ENCODE assay signal across 8 cellular contexts in genomic region chr5:154811653-154812465, GRCh38. TPM values are rescaled to one million over a fixed set of nuclear protein-coding genes. Genes with fewer than 3 reads are reported as not detected.
A peak's percentile ranks its signal among the peaks of the same experiment; 100 is the strongest.
DNase-seq lines count a peak whose midpoint lies in the region; ATAC-seq and TF ChIP-seq lines count a peak whose summit lies in the region.

No MANE protein-coding gene starts in this region.

- TF ChIP-seq CTCF in prostate gland (IDR thresholded peaks at IDR 0.05): peak; percentile 40 to 90 (median 70)

- no peaks in the 10 kb centered on the region for H3K4me1 ChIP-seq in prostate gland (replicated peaks)
- no peaks in the 10 kb centered on the region for H3K4me1 ChIP-seq in aorta (ENCODE audit: control insufficient read depth in 1 of 2, insufficient read depth in 2 of 2, low read length in 2 of 2)

- peaks cover 95% of the 10 kb centered on the region for H3K36me3 ChIP-seq in SK-N-MC (ENCODE audit: insufficient read depth, low read length)
- H3K36me3 ChIP-seq in prostate gland: no peaks in the 10 kb centered on the region
- H3K36me3 ChIP-seq in aorta (ENCODE audit: control insufficient read depth in 1 of 2, insufficient read depth in 2 of 2, low read length in 1 of 2): peaks cover 2 to 10% of the 10 kb centered on the region in 2 donors

- peak; percentile 80 for ATAC-seq in aorta (ENCODE audit: low FRiP score)

- H3K9me3 ChIP-seq in SK-N-MC (ENCODE audit: low read depth, low read length) (no peaks in the 10 kb centered on the region), prostate gland (no peaks in the 10 kb centered on the region), aorta (ENCODE audit: control insufficient read depth, low read length) (no peaks in the 10 kb centered on the region)

- no peak overlapping the region for H3K9ac ChIP-seq in SK-N-MC (ENCODE audit: insufficient read length)

- H3K4me3 ChIP-seq in SK-N-MC (no peak overlapping the region), prostate gland (no peak overlapping the region), aorta (ENCODE audit: low read length in 2 of 2) (no peak overlapping the region)

- no peaks in the 10 kb centered on the region for H3K27me3 ChIP-seq in prostate gland (replicated peaks; ENCODE audit: insufficient read depth)
- no peaks in the 10 kb centered on the region for H3K27me3 ChIP-seq in aorta (ENCODE audit: control insufficient read depth in 1 of 2, insufficient read depth in 2 of 2, low read length in 1 of 2)

- TF ChIP-seq POLR2A in prostate gland (IDR thresholded peaks at IDR 0.05): no peak

- intact Hi-C loops in head of caudate nucleus (cut with DNase I) (loop anchor here (5.0 kb wide), 2 partner anchors 55 to 160 kb away; partner anchors contain the start of gene LARP1), prostate gland (cut with DNase I) (loop anchor here (2.0 to 10.0 kb wide), 2 partner anchors 127 to 161 kb away; no protein-coding TSS in a partner anchor), aorta (cut with DNase I) (loop anchor here (2.0 kb wide), 1 partner anchor 161 kb away; no protein-coding TSS in a partner anchor)

- H3K27ac ChIP-seq in SK-N-MC (no peak overlapping the region), prostate gland (no peak overlapping the region), aorta (ENCODE audit: low read depth in 1 of 2, low read length in 2 of 2) (no peak overlapping the region)

- DNase-seq in activated gamma-delta T cell treated with Interleukin-2 at 50 U/mL for 16 hours: peak; percentile 58
- DNase-seq in activated gamma-delta T cell (lab: John Stamatoyannopoulos, UW): no peak
- DNase-seq in HT1080 (ENCODE audit: low read depth): peak; percentile 53
- DNase-seq in SK-N-MC (ENCODE audit: low read depth, low spot score): peak; percentile 32
- peak; percentile 64 for DNase-seq in activated naive CD4-positive, alpha-beta T cell treated with anti-CD3 and anti-CD28 coated beads, Interleukin-2, amount 50 U/mL, for 16 hours
- DNase-seq in head of caudate nucleus: peak; percentile 31 to 85 (median 62)
- peak; percentile 32 for DNase-seq in prostate gland (ENCODE audit: low spot score)
- peak; percentile 65 to 86 for DNase-seq in aorta

- 47% methylated on average over 3 of the region's 3 CpGs for WGBS in prostate gland
- 35 to 45% methylated on average over 3 of the region's 3 CpGs for WGBS in aorta, 2 donors

RNA-seq across cellular contexts. Expression of gene FAXDC2, which starts 38.5 kb away (rescaled TPM):
- 0.90 and 1.4 TPM in 2 replicates for total RNA-seq in HT1080 (2014; rRNA removed; shearing (Covaris generic))
- 2.5 and 2.8 TPM in 2 replicates for polyA plus RNA-seq in HT1080 (2015; cell fraction: cytosol; rRNA removed)
- polyA plus RNA-seq in HT1080 (2015; cell fraction: nucleus; rRNA removed): 5.4 and 6.9 TPM in 2 replicates
- total RNA-seq in prostate gland: 10 to 100 TPM; 35.3 to 81.7 TPM
- total RNA-seq in aorta: 10 to 100 TPM; 20.0 to 36.3 TPM
- polyA plus RNA-seq in aorta: 10 to 100 TPM; 14.0 to 46.8 TPM

RNA-seq across cellular contexts. Expression of gene CNOT8, which starts 46.6 kb away (rescaled TPM):
- 40.0 and 52.5 TPM in 2 replicates for total RNA-seq in HT1080 (2014; rRNA removed; shearing (Covaris generic))
- 55.5 and 57.8 TPM in 2 replicates for polyA plus RNA-seq in HT1080 (2015; cell fraction: cytosol; rRNA removed)
- 55.3 and 57.5 TPM in 2 replicates for polyA plus RNA-seq in HT1080 (2015; cell fraction: nucleus; rRNA removed)
- total RNA-seq in prostate gland: 10 to 100 TPM; 46.3 to 95.2 TPM
- 10 to 100 TPM; 43.9 to 47.9 TPM for total RNA-seq in aorta
- polyA plus RNA-seq in aorta: 10 to 100 TPM; 39.7 to 48.6 TPM

RNA-seq across cellular contexts. Expression of gene LARP1, which starts 56.7 kb away (rescaled TPM):
- total RNA-seq in HT1080 (2014; rRNA removed; shearing (Covaris generic)): 60.2 and 79.1 TPM in 2 replicates
- polyA plus RNA-seq in HT1080 (2015; cell fraction: cytosol; rRNA removed): 71.4 and 76.4 TPM in 2 replicates
- polyA plus RNA-seq in HT1080 (2015; cell fraction: nucleus; rRNA removed): 120 TPM in 2 replicates
- total RNA-seq in prostate gland (100 to 1,000 TPM in 1 of 2 donors, 10 to 100 TPM in 1; 83.9 to 163 TPM), aorta (100 to 1,000 TPM; 126 to 142 TPM)
- 10 to 100 TPM; 15.4 to 22.8 TPM for polyA plus RNA-seq in aorta
